In genomic region chr2:218892693-218893348, GRCh38 we compare ENCODE assay signal across 1 cellular context.
TF ChIP-seq lines count a peak whose summit lies in the region.

No MANE protein-coding gene starts in this region.

TF ChIP-seq in H1, 55 proteins besides CTCF, POLR2A, EP300 and RAD21:
- TF ChIP-seq TAF1 (IDR thresholded peaks at IDR 0.05; ENCODE audit: low read depth, low read length) (no peak), JUN (IDR thresholded peaks at IDR 0.05; ENCODE audit: low read depth, low read length) (no peak), MAFK (IDR thresholded peaks at IDR 0.05; ENCODE audit: low read depth, low read length) (no peak), ATF2 (IDR thresholded peaks at IDR 0.05; ENCODE audit: low read length) (no peak), KDM1A (IDR thresholded peaks at IDR 0.05; ENCODE audit: borderline replicate concordance, low read length) (no peak), SAP30 (IDR thresholded peaks at IDR 0.05; ENCODE audit: insufficient read depth, insufficient replicate concordance, low read length) (no peak), RNF2 (IDR thresholded peaks at IDR 0.05; ENCODE audit: borderline replicate concordance, low read depth, low read length, missing control alignments, poor library complexity, severe bottlenecking) (no peak), SIRT6 (IDR thresholded peaks at IDR 0.05; ENCODE audit: low read length) (no peak), BACH1 (IDR thresholded peaks at IDR 0.05; ENCODE audit: low read length) (no peak), MAX (IDR thresholded peaks at IDR 0.05) (peak; percentile 71), E2F6 (IDR thresholded peaks at IDR 0.05) (peak; percentile 53), BRCA1 (IDR thresholded peaks at IDR 0.05; ENCODE audit: low read depth, low read length) (no peak), SP2 (IDR thresholded peaks at IDR 0.05; ENCODE audit: low read length) (no peak), SUZ12 (IDR thresholded peaks at IDR 0.05; ENCODE audit: low read length) (peak; percentile 100), SP4 (IDR thresholded peaks at IDR 0.05; ENCODE audit: low read length) (no peak), CHD7 (IDR thresholded peaks at IDR 0.05; ENCODE audit: insufficient replicate concordance, low read length) (no peak), KDM5A (IDR thresholded peaks at IDR 0.05; ENCODE audit: low read length) (no peak), SIX5 (IDR thresholded peaks at IDR 0.05; ENCODE audit: low read depth, low read length) (no peak), RFX5 (IDR thresholded peaks at IDR 0.05; ENCODE audit: borderline replicate concordance, low read depth, low read length) (no peak), TCF12 (IDR thresholded peaks at IDR 0.05; ENCODE audit: low read depth, low read length) (no peak), GABPA (IDR thresholded peaks at IDR 0.05; ENCODE audit: borderline replicate concordance, insufficient read depth, low read length) (peak; percentile 32; the same call in 1 of the 2 replicates), CHD2 (IDR thresholded peaks at IDR 0.05; ENCODE audit: low read length) (no peak), KDM4A (IDR thresholded peaks at IDR 0.05; ENCODE audit: low read depth, low read length, severe bottlenecking) (peak; percentile 74), EZH2 (IDR thresholded peaks at IDR 0.05; ENCODE audit: low read depth, low read length, severe bottlenecking) (peak; percentile 98), FOSL1 (IDR thresholded peaks at IDR 0.05; ENCODE audit: insufficient read depth, low read depth, low read length) (no peak), JUND (IDR thresholded peaks at IDR 0.05; ENCODE audit: low read length) (no peak), TEAD4 (IDR thresholded peaks at IDR 0.05; ENCODE audit: low read depth, low read length) (no peak), TBP (IDR thresholded peaks at IDR 0.05; ENCODE audit: low read depth, low read length) (no peak), USF2 (IDR thresholded peaks at IDR 0.05; ENCODE audit: low read length) (no peak), SIN3A (conservative IDR thresholded peaks at IDR 0.05 in 1 of 2, IDR thresholded peaks at IDR 0.05 in 1 of 2; ENCODE audit: low read depth in 1 of 2, low read length in 2 of 2) (no peak), CBX8 (IDR thresholded peaks at IDR 0.05; ENCODE audit: borderline replicate concordance, low read depth, low read length) (no peak), CHD1 (IDR thresholded peaks at IDR 0.05; ENCODE audit: low read depth, low read length) (no peak), ZNF274 (IDR thresholded peaks at IDR 0.05; ENCODE audit: borderline replicate concordance, extremely low read depth, low read length) (no peak), CTBP2 (IDR thresholded peaks at IDR 0.05; ENCODE audit: borderline replicate concordance, insufficient read depth, insufficient read length, low read length) (no peak), CEBPB (IDR thresholded peaks at IDR 0.05; ENCODE audit: low read depth, low read length) (no peak), CREB1 (IDR thresholded peaks at IDR 0.05) (peak; percentile 62), POLR2AphosphoS5 (IDR thresholded peaks at IDR 0.05; ENCODE audit: low read depth, low read length) (no peak)
